Comparison of ENCODE assay signal across 8 cellular contexts in the genomic region with DNA sequence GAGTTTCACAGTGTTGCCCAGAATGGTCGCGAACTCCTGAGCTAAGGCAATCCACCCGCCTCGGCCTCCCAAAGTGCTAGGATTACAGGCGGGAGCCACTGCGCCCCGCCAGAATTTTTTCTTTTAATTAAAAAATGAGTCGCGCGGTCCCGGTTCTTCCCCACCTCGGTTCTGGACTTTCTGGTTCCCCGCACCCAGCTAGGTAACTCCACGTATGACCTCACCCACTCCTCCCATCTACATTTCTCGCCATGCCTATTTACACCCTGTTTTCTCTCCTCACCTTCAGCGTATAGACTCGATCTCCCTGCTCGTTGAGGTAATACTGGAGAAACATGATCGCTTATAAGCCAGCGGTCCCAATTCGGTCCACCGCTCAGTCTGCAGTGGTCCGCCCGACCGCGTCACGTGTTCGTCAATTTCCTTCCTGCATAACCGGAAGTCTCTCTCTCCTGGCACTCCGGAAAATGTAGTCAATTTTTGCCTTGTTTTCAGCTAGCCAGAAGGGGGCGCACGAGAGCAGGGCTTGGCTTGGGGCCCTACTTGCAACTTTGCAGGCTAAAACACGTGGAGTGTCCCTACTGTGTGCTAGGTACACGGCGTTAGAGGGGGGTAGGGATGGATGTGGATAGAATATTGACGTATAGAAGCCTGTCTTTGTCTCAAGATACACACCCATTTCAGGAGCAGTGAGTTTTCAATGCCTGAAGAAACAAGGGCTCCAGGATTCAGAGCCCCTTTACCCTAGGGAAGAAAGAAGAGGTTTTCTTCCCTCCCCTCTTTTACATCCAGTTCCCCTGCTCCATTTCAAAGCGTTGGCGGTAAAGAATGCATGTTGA. TPM values are rescaled to one million over a fixed set of nuclear protein-coding genes. Genes with fewer than 3 reads are reported as not detected.
DNase-seq lines count a peak whose midpoint lies in the region; ATAC-seq and TF ChIP-seq lines count a peak whose summit lies in the region.

A gene (minus strand): TSS at position 400 of the 839 bp plus-strand sequence. CDS start 63 bp downstream, at position 337.
A gene with protein sequence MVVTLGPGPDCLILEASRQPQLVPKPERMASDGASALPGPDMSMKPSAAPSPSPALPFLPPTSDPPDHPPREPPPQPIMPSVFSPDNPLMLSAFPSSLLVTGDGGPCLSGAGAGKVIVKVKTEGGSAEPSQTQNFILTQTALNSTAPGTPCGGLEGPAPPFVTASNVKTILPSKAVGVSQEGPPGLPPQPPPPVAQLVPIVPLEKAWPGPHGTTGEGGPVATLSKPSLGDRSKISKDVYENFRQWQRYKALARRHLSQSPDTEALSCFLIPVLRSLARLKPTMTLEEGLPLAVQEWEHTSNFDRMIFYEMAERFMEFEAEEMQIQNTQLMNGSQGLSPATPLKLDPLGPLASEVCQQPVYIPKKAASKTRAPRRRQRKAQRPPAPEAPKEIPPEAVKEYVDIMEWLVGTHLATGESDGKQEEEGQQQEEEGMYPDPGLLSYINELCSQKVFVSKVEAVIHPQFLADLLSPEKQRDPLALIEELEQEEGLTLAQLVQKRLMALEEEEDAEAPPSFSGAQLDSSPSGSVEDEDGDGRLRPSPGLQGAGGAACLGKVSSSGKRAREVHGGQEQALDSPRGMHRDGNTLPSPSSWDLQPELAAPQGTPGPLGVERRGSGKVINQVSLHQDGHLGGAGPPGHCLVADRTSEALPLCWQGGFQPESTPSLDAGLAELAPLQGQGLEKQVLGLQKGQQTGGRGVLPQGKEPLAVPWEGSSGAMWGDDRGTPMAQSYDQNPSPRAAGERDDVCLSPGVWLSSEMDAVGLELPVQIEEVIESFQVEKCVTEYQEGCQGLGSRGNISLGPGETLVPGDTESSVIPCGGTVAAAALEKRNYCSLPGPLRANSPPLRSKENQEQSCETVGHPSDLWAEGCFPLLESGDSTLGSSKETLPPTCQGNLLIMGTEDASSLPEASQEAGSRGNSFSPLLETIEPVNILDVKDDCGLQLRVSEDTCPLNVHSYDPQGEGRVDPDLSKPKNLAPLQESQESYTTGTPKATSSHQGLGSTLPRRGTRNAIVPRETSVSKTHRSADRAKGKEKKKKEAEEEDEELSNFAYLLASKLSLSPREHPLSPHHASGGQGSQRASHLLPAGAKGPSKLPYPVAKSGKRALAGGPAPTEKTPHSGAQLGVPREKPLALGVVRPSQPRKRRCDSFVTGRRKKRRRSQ (plus strand): TSS at position 579 of the 839 bp plus-strand sequence. CDS start 382 bp downstream, outside the sequence.

- TF ChIP-seq POLR2A in IMR-90 (IDR thresholded peaks at IDR 0.05; ENCODE audit: low read depth, low read length): peak; percentile 75

- peak within 1 kb of the TSS; percentile 100 for H3K14ac ChIP-seq in IMR-90 (replicated peaks; ENCODE audit: low read depth, low read length)

- BruUV-seq in IMR-90 (replicated peaks; lab: Mats Ljungman, UMichigan): no TSS peak
- no TSS peak for BruUV-seq in OCI-LY7 (replicated peaks; lab: Mats Ljungman, UMichigan)

- peak within 1 kb of the TSS; percentile 63 to 97 for H4K8ac ChIP-seq in IMR-90 (ENCODE audit: low read depth in 2 of 2, low read length in 2 of 2)

- peak within 1 kb of the TSS; percentile 90 for H2AK9ac ChIP-seq in IMR-90 (replicated peaks; ENCODE audit: low read depth, low read length, poor library complexity)

- WGBS in IMR-90 (ENCODE audit: extremely low coverage in 2 of 2, insufficient read length in 1 of 2), 2 experiments: 4% methylated on average over 8 of the region's 38 CpGs; no CpG with 5 or more reads in 1 of the 2 experiments
- 1 to 2% methylated on average over 38 of the region's 38 CpGs for WGBS in esophagus, 2 donors

- dilution Hi-C loops in IMR-90 (cut with HindIII; ENCODE audit: low sequenced_read_pairs, unreplicated experiment): no loop called here

- H2BK120ac ChIP-seq in IMR-90 (ENCODE audit: low read depth, low read length): peak within 1 kb of the TSS; percentile 83

- H3K36me3 ChIP-seq in IMR-90 (ENCODE audit: control insufficient read depth, insufficient read depth, low read length) (peaks cover 7% of the 10 kb centered on the region), OCI-LY7 (ENCODE audit: insufficient read depth, low read length) (peaks cover 35% of the 10 kb centered on the region), esophagus (ENCODE audit: control insufficient read depth in 2 of 2, insufficient read depth in 2 of 2, low read length in 1 of 2) (peaks cover 0 to 3% of the 10 kb centered on the region in 2 donors), muscle layer of colon (ENCODE audit: insufficient read depth, low read length) (peaks cover 4% of the 10 kb centered on the region)

- peak within 1 kb of the TSS; percentile 93 for H4K91ac ChIP-seq in IMR-90 (ENCODE audit: insufficient read depth, low read depth, low read length)

- in situ Hi-C loops in IMR-90 (cut with MboI; ENCODE audit: low sequenced_read_pairs): no loop called here

- peak within 1 kb of the TSS; percentile 27; the same call in 1 of the 2 replicates for H2BK20ac ChIP-seq in IMR-90 (ENCODE audit: low read depth, low read length)

- H3K4me1 ChIP-seq in IMR-90 (ENCODE audit: control insufficient read depth, insufficient read depth, low read length): peaks cover 3% of the 10 kb centered on the region; the same call in 1 of the 2 replicates
- H3K4me1 ChIP-seq in OCI-LY7 (ENCODE audit: insufficient read depth, low read length, poor library complexity, severe bottlenecking): peaks cover 12% of the 10 kb centered on the region
- H3K4me1 ChIP-seq in esophagus (ENCODE audit: control insufficient read depth in 2 of 2, insufficient read depth in 2 of 2, low read length in 1 of 2): peaks cover 0 to 3% of the 10 kb centered on the region in 2 donors
- H3K4me1 ChIP-seq in muscle layer of colon (ENCODE audit: insufficient read depth, low read length): peaks cover 7% of the 10 kb centered on the region

- H3K27ac ChIP-seq in IMR-90 (ENCODE audit: insufficient read depth, low read length) (peak within 1 kb of the TSS; percentile 90), OCI-LY7 (ENCODE audit: low read depth, low read length, poor library complexity, severe bottlenecking) (peak within 1 kb of the TSS; percentile 78), esophagus (ENCODE audit: low read depth in 2 of 2, low read length in 1 of 2) (peak within 1 kb of the TSS; percentile 91 to 99), muscle layer of colon (ENCODE audit: low read depth, low read length) (peak within 1 kb of the TSS; percentile 83)

- intact Hi-C loops in IMR-90 (cut with micrococcal nuclease) (loop anchor here (1.0 kb wide), 3 partner anchors 24 to 245 kb away; a partner anchor contains a TSS), OCI-LY7 (cut with micrococcal nuclease; ENCODE audit: unreplicated experiment) (loop anchor here (1.0 to 2.0 kb wide), 3 partner anchors 23 to 246 kb away; a partner anchor contains a TSS)

- no peaks in the 10 kb centered on the region for H3K9me3 ChIP-seq in IMR-90 (ENCODE audit: control insufficient read depth, insufficient read depth, low read length)
- H3K9me3 ChIP-seq in OCI-LY7 (ENCODE audit: low read length): no peaks in the 10 kb centered on the region
- H3K9me3 ChIP-seq in esophagus (ENCODE audit: control insufficient read depth in 2 of 2, insufficient read depth in 1 of 2, low read depth in 1 of 2, low read length in 1 of 2): no peaks in the 10 kb centered on the region
- no peaks in the 10 kb centered on the region for H3K9me3 ChIP-seq in muscle layer of colon (ENCODE audit: low read length)

- peak within 1 kb of the TSS; percentile 98 for H3K4ac ChIP-seq in IMR-90 (ENCODE audit: low read depth, low read length)

- CTCF ChIA-PET in IMR-90 (lab: Yijun Ruan, JAX) (interaction anchor here (0.6 to 1.4 kb wide), 5 partner anchors 25 to 245 kb away, joined by 3 to 5 read pairs (median 4); a partner anchor contains a TSS), OCI-LY7 (lab: Charles Lee; ENCODE audit: unreplicated experiment) (interaction anchor here (0.7 kb wide), 1 partner anchor 24 kb away, joined by 4 read pairs; a partner anchor contains a TSS)

- peak; percentile 96 for TF ChIP-seq CTCF in IMR-90 (conservative IDR thresholded peaks at IDR 0.05; ENCODE audit: low read depth, low read length)
- peak; percentile 87 for TF ChIP-seq CTCF in OCI-LY7 (conservative IDR thresholded peaks at IDR 0.05; ENCODE audit: low read length)

- no peaks in the 10 kb centered on the region for H3K9me2 ChIP-seq in OCI-LY7 (ENCODE audit: insufficient read depth, low read length)

- H3K23ac ChIP-seq in IMR-90 (ENCODE audit: low read depth, low read length): peak within 1 kb of the TSS; percentile 99

- peak within 1 kb of the TSS; percentile 96 for H3K18ac ChIP-seq in IMR-90 (ENCODE audit: low read depth, low read length)

- H3K9ac ChIP-seq in IMR-90 (ENCODE audit: low read depth, low read length): peak within 1 kb of the TSS; percentile 96
- H3K9ac ChIP-seq in muscle layer of colon (ENCODE audit: low read length): peak within 1 kb of the TSS; percentile 89

- ATAC-seq in GM21528 (IDR thresholded peaks at IDR 0.05; ENCODE audit: low FRiP score, unreplicated experiment) (peak; percentile 80), IMR-90 (ENCODE audit: low read depth) (peak; percentile 84)

- H3K4me3 ChIP-seq in IMR-90 (ENCODE audit: insufficient read depth, low read depth, low read length): peak within 1 kb of the TSS; percentile 90
- H3K4me3 ChIP-seq in OCI-LY7 (ENCODE audit: low read depth, low read length, poor library complexity, severe bottlenecking): peak within 1 kb of the TSS; percentile 91
- peak within 1 kb of the TSS; percentile 68 to 78 for H3K4me3 ChIP-seq in esophagus (ENCODE audit: low read depth in 1 of 2, low read length in 2 of 2)
- H3K4me3 ChIP-seq in muscle layer of colon (ENCODE audit: low read depth in 1 of 2, low read length in 2 of 2): peak within 1 kb of the TSS; percentile 66 to 97

- H2AFZ ChIP-seq in IMR-90 (replicated peaks; ENCODE audit: low read length, poor library complexity) (peak within 1 kb of the TSS; percentile 94), OCI-LY7 (ENCODE audit: low read length) (peak within 1 kb of the TSS; percentile 97)

- peak within 1 kb of the TSS; percentile 76 for H3K4me2 ChIP-seq in IMR-90 (ENCODE audit: low read depth, low read length)
- peak within 1 kb of the TSS; percentile 65 for H3K4me2 ChIP-seq in OCI-LY7 (ENCODE audit: low read length)

- peak within 1 kb of the TSS; percentile 95 for H3K56ac ChIP-seq in IMR-90 (ENCODE audit: extremely low read depth, insufficient read depth, low read length)

- TF ChIP-seq RAD21 in IMR-90 (IDR thresholded peaks at IDR 0.05; ENCODE audit: low read length): peak; percentile 69

- peak within 1 kb of the TSS; percentile 96 for H2BK5ac ChIP-seq in IMR-90 (ENCODE audit: low read depth, low read length, poor library complexity, severe bottlenecking)

- peak within 1 kb of the TSS; percentile 94 for H2AK5ac ChIP-seq in IMR-90 (ENCODE audit: low read depth, low read length)

- H4K20me1 ChIP-seq in IMR-90 (ENCODE audit: insufficient read depth, low read length) (peaks cover 3% of the 10 kb centered on the region; the same call in 1 of the 2 replicates), OCI-LY7 (ENCODE audit: insufficient read depth, low read length) (no peaks in the 10 kb centered on the region)

- H3K79me1 ChIP-seq in IMR-90 (ENCODE audit: low read depth in 1 of 2, low read length in 2 of 2): peaks cover 0 to 22% of the 10 kb centered on the region in 2 experiments; a peak in 2 of 4 replicates

- H2BK15ac ChIP-seq in IMR-90 (ENCODE audit: low read depth, low read length): no peak within 1 kb of the TSS; the same call in 2 of the 3 replicates

- POLR2A ChIA-PET in IMR-90 (lab: Charles Lee; ENCODE audit: unreplicated experiment): interaction anchor here (0.6 to 0.7 kb wide), 2 partner anchors 29 to 245 kb away, joined by 3 to 16 read pairs; no protein-coding TSS in a partner anchor
- POLR2A ChIA-PET in OCI-LY7 (lab: Charles Lee): interaction anchor here (0.7 to 1.3 kb wide), 6 partner anchors 14 to 248 kb away, joined by 3 to 5 read pairs (median 4); a partner anchor contains a TSS

- H3K79me2 ChIP-seq in OCI-LY7 (ENCODE audit: insufficient read depth, low read depth, low read length): peaks cover 19% of the 10 kb centered on the region

- DNase-seq in DMS153 treated with DMSO at 0.1 percent for 48 hours (lab: John Stamatoyannopoulos, UW; ENCODE audit: unreplicated experiment) (peak; percentile 35), IMR-90 (peak; percentile 93), OCI-LY7 (ENCODE audit: low spot score) (peak; percentile 94), activated T-cell treated with anti-CD3 and anti-CD28 coated beads for 4 hours (peak; percentile 94)
- DNase-seq in stimulated activated CD8-positive, alpha-beta memory T cell treated with anti-CD3 and anti-CD28 coated beads, Interleukin-7, amount 100 ng/mL, for 1 hour (ENCODE audit: low read depth in 2 of 2): peak; percentile 82 to 92

- 0 out of 2 replicates have a peak, but pooled peaks cover 3% of the 10 kb centered on the region for H3K9me1 ChIP-seq in IMR-90 (ENCODE audit: insufficient read depth, low read length)

- H3K27me3 ChIP-seq in IMR-90 (ENCODE audit: control insufficient read depth, insufficient read depth, low read length) (no peaks in the 10 kb centered on the region), esophagus (ENCODE audit: control insufficient read depth in 1 of 2, insufficient read depth in 2 of 2, low read length in 2 of 2) (no peaks in the 10 kb centered on the region), muscle layer of colon (ENCODE audit: control insufficient read depth in 1 of 2, insufficient read depth in 2 of 2, low read length in 2 of 2) (no peaks in the 10 kb centered on the region)

- peak within 1 kb of the TSS; percentile 97 for H4K5ac ChIP-seq in IMR-90 (ENCODE audit: low read depth, low read length)

RNA-seq across cellular contexts. Expression of the first gene that starts in this region (rescaled TPM):
- total RNA-seq in IMR-90 (2012; rRNA removed) (141 and 211 TPM in 2 replicates), OCI-LY7 (2022) (125 and 130 TPM in 2 replicates)
- polyA plus RNA-seq in IMR-90 (2012; rRNA removed) (444 and 468 TPM in 2 replicates), esophagus (100 to 1,000 TPM; 203 to 276 TPM)
- 286 and 658 TPM in 2 replicates for polyA plus RNA-seq in IMR-90 (2012; cell fraction: cytosol; rRNA removed)
- polyA plus RNA-seq in IMR-90 (2012; cell fraction: nucleus; rRNA removed; ENCODE audit: low replicate concordance): 88.7 and 109 TPM in 2 replicates
- total RNA-seq in OCI-LY7 (2014; rRNA removed; shearing (Covaris generic)): 115 and 191 TPM in 2 replicates

RNA-seq across cellular contexts. Expression of the second gene that starts in this region (rescaled TPM):
- not detected in 2 replicates for total RNA-seq in IMR-90 (2012; rRNA removed)
- not detected in 2 replicates for polyA plus RNA-seq in IMR-90 (2012; rRNA removed)
- polyA plus RNA-seq in IMR-90 (2012; cell fraction: cytosol; rRNA removed): not detected in 2 replicates
- not detected in 2 replicates for polyA plus RNA-seq in IMR-90 (2012; cell fraction: nucleus; rRNA removed; ENCODE audit: low replicate concordance)
- total RNA-seq in OCI-LY7 (2014; rRNA removed; shearing (Covaris generic)): not detected in 2 replicates
- total RNA-seq in OCI-LY7 (2022): not detected in 2 replicates
- polyA plus RNA-seq in esophagus: not detected

Comparison
In these comparisons a context has a peak if more than half of its experiments do, and no peak if none do; other contexts are left out.
1. Peak in every context shown above with its lines: DNase-seq, ATAC-seq, H3K4me3 ChIP-seq and H3K27ac ChIP-seq.
2. DNase-seq: peak in every context shown above with its lines; median percentile 94 in OCI-LY7; 94 in activated T-cell treated with anti-CD3 and anti-CD28 coated beads for 4 hours; 93 in IMR-90; 87 in stimulated activated CD8-positive, alpha-beta memory T cell treated with anti-CD3 and anti-CD28 coated beads, Interleukin-7, amount 100 ng/mL, for 1 hour; 35 in DMS153 treated with DMSO at 0.1 percent for 48 hours.